ENCODE assay signal across 8 cellular contexts in genomic region chr2:207166349-207167128, GRCh38. TPM values are rescaled to one million over a fixed set of nuclear protein-coding genes. Genes with fewer than 3 reads are reported as not detected.
A peak's percentile ranks its signal among the peaks of the same experiment; 100 is the strongest.
DNase-seq lines count a peak whose midpoint lies in the region; ATAC-seq and TF ChIP-seq lines count a peak whose summit lies in the region.

No MANE protein-coding gene starts in this region.

- H3K4me3 ChIP-seq in AG09309 (ENCODE audit: control insufficient read depth, low read depth, low read length), result peak overlapping the region; percentile 54
- peak overlapping the region; percentile 71 to 98 (median 89) for H3K4me3 ChIP-seq in dorsolateral prefrontal cortex
- H3K4me3 ChIP-seq in liver (ENCODE audit: low read depth in 1 of 3, low read length in 3 of 3), result peak overlapping the region; percentile 59 to 73 (median 68)

- peak; percentile 25 for ATAC-seq in GM18873 (IDR thresholded peaks at IDR 0.05; ENCODE audit: low FRiP score, unreplicated experiment)
- peak; percentile 48 for ATAC-seq in HG03095 (IDR thresholded peaks at IDR 0.05; ENCODE audit: unreplicated experiment)

- no peak for TF ChIP-seq RAD21 in liver (IDR thresholded peaks at IDR 0.05)

- H3K27ac ChIP-seq in dorsolateral prefrontal cortex (peak overlapping the region; percentile 99 to 100 (median 100)), liver (ENCODE audit: low read depth in 1 of 2, low read length in 2 of 2) (peak overlapping the region; percentile 100)

- DNase-seq in AG09309 (ENCODE audit: low read depth) (no peak), NCI-H345 treated with DMSO at 0.1 percent for 48 hours (lab: John Stamatoyannopoulos, UW; ENCODE audit: unreplicated experiment) (peak; percentile 77), dorsolateral prefrontal cortex (peak; percentile 62 to 79 (median 76))
- DNase-seq in activated CD4-positive, alpha-beta T cell treated with anti-CD3 and anti-CD28 coated beads, Interleukin-2, amount 50 U/mL, for 1 hour, result peak; percentile 61
- peak in 2 of 3 donors; percentile 44 to 51 for DNase-seq in stimulated activated CD4-positive, alpha-beta T cell treated with anti-CD3 and anti-CD28 coated beads, TNF-alpha, amount 100 ng/mL, for 1 hour (ENCODE audit: low read depth in 3 of 3, low spot score in 1 of 3)

- WGBS in liver, result under 1% methylated on average over 89 of the region's 89 CpGs

- H3K36me3 ChIP-seq in liver (ENCODE audit: control insufficient read depth in 4 of 4, insufficient read depth in 3 of 4, low read depth in 1 of 4, low read length in 3 of 4), result no peaks in the 10 kb centered on the region

- intact Hi-C loops in dorsolateral prefrontal cortex (cut with DNase I), result loop anchor here (2.0 to 10.0 kb wide), 11 partner anchors 60 to 364 kb away; no protein-coding TSS in a partner anchor

- H3K27me3 ChIP-seq in dorsolateral prefrontal cortex (no peaks in the 10 kb centered on the region), liver (ENCODE audit: control insufficient read depth in 4 of 4, insufficient read depth in 4 of 4, low read length in 3 of 4) (no peaks in the 10 kb centered on the region)

- H3K4me1 ChIP-seq in liver (ENCODE audit: control insufficient read depth in 4 of 4, insufficient read depth in 4 of 4, low read length in 3 of 4), result peaks cover 2 to 28% (median 14%) of the 10 kb centered on the region in 4 donors

- TF ChIP-seq CTCF in AG09309 (IDR thresholded peaks at IDR 0.05; ENCODE audit: control insufficient read depth, insufficient read depth, low read depth, low read length, missing control alignments) (no peak), dorsolateral prefrontal cortex (IDR thresholded peaks at IDR 0.05 in 54 of 56, conservative IDR thresholded peaks at IDR 0.05 in 2 of 56; ENCODE audit: low read depth in 1 of 56, partially characterized antibody in 56 of 56) (peak in 50 of 56 donors; percentile 10 to 74 (median 44)), liver (IDR thresholded peaks at IDR 0.05; ENCODE audit: low read depth, low read length, missing input control) (no peak)

- no peaks in the 10 kb centered on the region for H3K9me3 ChIP-seq in liver (ENCODE audit: control insufficient read depth in 4 of 4, low read length in 3 of 4)

- H3K9ac ChIP-seq in liver (ENCODE audit: low read depth in 1 of 2, low read length in 2 of 2), result peak overlapping the region; percentile 88 to 95

TF ChIP-seq in liver, 16 proteins besides CTCF, POLR2A, EP300 and RAD21:
- no peak for TF ChIP-seq EGR1 (IDR thresholded peaks at IDR 0.05; ENCODE audit: low read depth in 2 of 2)
- no peak for TF ChIP-seq JUND (IDR thresholded peaks at IDR 0.05)
- TF ChIP-seq HNF4A (conservative IDR thresholded peaks at IDR 0.05), result peak; percentile 35 to 43
- no peak for TF ChIP-seq GABPA (IDR thresholded peaks at IDR 0.05 in 1 of 2, conservative IDR thresholded peaks at IDR 0.05 in 1 of 2)
- no peak for TF ChIP-seq ZBTB33 (IDR thresholded peaks at IDR 0.05)
- peak in 1 of 2 donors; percentile 6 for TF ChIP-seq RXRA (IDR thresholded peaks at IDR 0.05)
- TF ChIP-seq SP1 (IDR thresholded peaks at IDR 0.05), result no peak
- peak; percentile 40 for TF ChIP-seq TAF1 (conservative IDR thresholded peaks at IDR 0.05)

RNA-seq across cellular contexts. Expression of gene KLF7, which starts 0.8 kb away (rescaled TPM):
- total RNA-seq in dorsolateral prefrontal cortex (10 to 100 TPM; 28.9 to 88.4 (median 49.9) TPM), liver (10 to 100 TPM in 1 of 2 donors, 1 to 10 TPM in 1; 5.1 to 11.5 TPM)
- polyA plus RNA-seq in liver, result 1 to 10 TPM; 1.9 to 3.8 TPM

Comparison
In these comparisons a context has a peak if more than half of its experiments do, and no peak if none do; other contexts are left out.
1. CTCF ChIP-seq: peak in dorsolateral prefrontal cortex (50 of 56); none in AG09309 (single experiment) and liver (single experiment).
2. Peak in every context shown above with its lines, with median percentiles within 50 percentile points of each other: H3K4me3 ChIP-seq.